ENCODE assay signal across 16 cellular contexts in the genomic region with DNA sequence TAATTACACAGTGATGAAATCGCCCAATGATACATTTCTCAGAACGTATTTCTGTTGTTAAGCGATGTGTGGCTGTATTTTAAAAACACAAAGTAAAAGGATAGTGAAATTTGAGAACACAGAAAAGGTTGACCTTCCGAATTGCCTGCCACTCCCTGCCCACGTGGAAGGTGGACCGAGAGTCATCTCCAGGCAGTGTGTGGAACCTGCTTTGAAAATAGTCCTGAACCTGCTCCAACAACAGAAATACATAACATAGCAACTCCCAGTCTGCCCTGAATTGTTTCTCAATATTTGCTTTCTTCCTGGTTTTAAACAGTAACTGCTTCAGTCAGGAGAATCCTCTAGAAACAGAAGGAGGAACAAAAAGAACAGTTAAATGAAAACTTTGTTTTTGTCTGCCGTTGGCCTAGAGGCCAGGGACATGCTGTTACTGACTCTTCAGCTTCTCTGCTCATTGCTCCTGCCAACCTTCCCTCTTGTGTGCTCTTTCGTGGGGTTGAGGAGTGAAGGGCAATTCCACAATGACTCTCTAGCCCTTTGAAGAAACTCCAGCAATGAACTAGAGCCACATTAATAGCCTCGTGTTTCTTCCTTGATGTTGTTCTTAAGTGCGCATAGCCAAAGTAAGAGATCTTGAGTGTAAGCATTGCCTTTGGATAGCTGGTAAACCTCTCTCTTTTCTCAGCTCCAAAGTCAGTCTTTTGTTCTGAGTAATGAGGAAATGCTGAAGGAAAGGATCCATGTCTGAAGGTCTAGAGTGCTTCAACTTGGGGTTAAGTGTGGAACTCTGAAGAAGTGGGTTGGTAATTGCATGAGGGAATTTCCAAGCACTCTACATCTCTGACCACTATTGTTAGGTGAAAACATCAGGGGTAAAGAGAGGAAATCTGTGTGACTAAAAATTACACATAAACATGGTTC.
A peak's percentile ranks its signal among the peaks of the same experiment; 100 is the strongest.
DNase-seq lines count a peak whose midpoint lies in the region; ATAC-seq, FAIRE-seq and TF ChIP-seq lines count a peak whose summit lies in the region.
"Had no signal": no experiment of that assay in that cellular context is flagged by ENCODE, and none has a peak within 500 bp of the region (broad histone marks: within the 10 kb centered on the region; RNA-seq: fewer than 3 reads in every experiment).

No MANE protein-coding gene starts in this region.

- no peak overlapping the region for H2AFZ ChIP-seq in HepG2 (ENCODE audit: low read length)
- H2AFZ ChIP-seq in neural progenitor cell (replicated peaks) = peak overlapping the region; percentile 26

- intact Hi-C loops in right lobe of liver (cut with DNase I) (no loop called here), HepG2 (cut with micrococcal nuclease; ENCODE audit: unreplicated experiment) (no loop called here), ascending aorta (cut with DNase I) (no loop called here)
- intact Hi-C loops in dendritic cell treated with granulocyte-macrophage colony-stimulating factor and Interleukin-4, amounts not matched to agents 40 ng/mL and 50 ng/mL, for 4 days (cut with micrococcal nuclease) = no loop called here

- peaks cover 8% of the 10 kb centered on the region for H3K27me3 Mint-ChIP-seq in dendritic cell treated with granulocyte-macrophage colony-stimulating factor and Interleukin-4, amounts not matched to agents 40 ng/mL and 50 ng/mL, for 4 days
- H3K27me3 Mint-ChIP-seq in neural progenitor cell (ENCODE audit: insufficient read depth, low read depth) = peaks cover 4% of the 10 kb centered on the region

- peaks cover 37% of the 10 kb centered on the region for H3K4me1 Mint-ChIP-seq in dendritic cell treated with granulocyte-macrophage colony-stimulating factor and Interleukin-4, amounts not matched to agents 40 ng/mL and 50 ng/mL, for 4 days (ENCODE audit: low read depth)
- peaks cover 14% of the 10 kb centered on the region for H3K4me1 Mint-ChIP-seq in neural progenitor cell
- H3K4me1 Mint-ChIP-seq: CD4-positive, alpha-beta memory T cell had no signal

- H3F3A ChIP-seq in neural progenitor cell (ENCODE audit: low read depth) = no peaks in the 10 kb centered on the region

- H3K9me3 ChIP-seq in right lobe of liver = no peaks in the 10 kb centered on the region
- H3K9me3 ChIP-seq in HepG2 (ENCODE audit: low read length) = no peaks in the 10 kb centered on the region
- no peaks in the 10 kb centered on the region for H3K9me3 ChIP-seq in neural progenitor cell (ENCODE audit: low read depth)
- H3K9me3 ChIP-seq in ascending aorta = no peaks in the 10 kb centered on the region

- FAIRE-seq in HepG2 (lab: Jason Lieb, UNC) (no peak), GM19239 (lab: Jason Lieb, UNC) (no peak)

- H3K36me3 ChIP-seq in right lobe of liver (no peaks in the 10 kb centered on the region), HepG2 (replicated peaks in 1 of 2; ENCODE audit: control insufficient read depth in 1 of 2, insufficient read depth in 2 of 2, low read length in 2 of 2) (no peaks in the 10 kb centered on the region), neural progenitor cell (no peaks in the 10 kb centered on the region), ascending aorta (no peaks in the 10 kb centered on the region)

- H3K4me2 ChIP-seq in HepG2 (ENCODE audit: low read depth, low read length) (no peak overlapping the region), neural progenitor cell (no peak overlapping the region)

- H3K79me2 ChIP-seq in HepG2 (ENCODE audit: insufficient read depth, low read length) = no peaks in the 10 kb centered on the region
- no peaks in the 10 kb centered on the region for H3K79me2 ChIP-seq in neural progenitor cell (ENCODE audit: low read depth)

- TF ChIP-seq RAD21 in HepG2 (CRISPR knock-in tag; IDR thresholded peaks at IDR 0.05) = no peak

- H3K27ac Mint-ChIP-seq in dendritic cell treated with granulocyte-macrophage colony-stimulating factor and Interleukin-4, amounts not matched to agents 40 ng/mL and 50 ng/mL, for 4 days = peak overlapping the region; percentile 86
- no peak overlapping the region for H3K27ac Mint-ChIP-seq in neural progenitor cell
- H3K27ac Mint-ChIP-seq: CD4-positive, alpha-beta memory T cell had no signal

- H4K20me1 ChIP-seq in HepG2 (ENCODE audit: insufficient read depth, low read length) (no peaks in the 10 kb centered on the region), neural progenitor cell (ENCODE audit: low read depth) (no peaks in the 10 kb centered on the region)

- TF ChIP-seq CTCF in right lobe of liver (IDR thresholded peaks at IDR 0.05) = no peak
- TF ChIP-seq CTCF in HepG2 (CRISPR knock-in tag; IDR thresholded peaks at IDR 0.05) = no peak
- TF ChIP-seq CTCF in neural progenitor cell (IDR thresholded peaks at IDR 0.05) = no peak
- TF ChIP-seq CTCF in ascending aorta (IDR thresholded peaks at IDR 0.05) = no peak

- H3K27ac ChIP-seq in right lobe of liver = no peak overlapping the region
- no peak overlapping the region for H3K27ac ChIP-seq in HepG2 (ENCODE audit: extremely low read length, insufficient read depth, low read length)
- no peak overlapping the region for H3K27ac ChIP-seq in neural progenitor cell
- H3K27ac ChIP-seq in ascending aorta = no peak overlapping the region

- WGBS in right lobe of liver (ENCODE audit: insufficient coverage, low coverage, low lambda C conversion rate, missing lambda C conversion rate) = 42% methylated on average over 10 of the region's 10 CpGs
- whole genome bisulfite sequencing in HepG2 (ENCODE audit: low lambda C conversion rate) = 11% methylated on average over 10 of the region's 10 CpGs

- CTCF ChIA-PET in HepG2 (lab: Yijun Ruan, JAX; ENCODE audit: low intra/inter-chr PET ratio, low total read pairs) = no interaction called here

- no peak overlapping the region for H3K4me3 ChIP-seq in right lobe of liver
- no peak overlapping the region for H3K4me3 ChIP-seq in HepG2 (replicated peaks in 1 of 3; ENCODE audit: insufficient read depth in 1 of 3, low read depth in 2 of 3, low read length in 3 of 3)
- H3K4me3 ChIP-seq in neural progenitor cell = no peak overlapping the region
- H3K4me3 ChIP-seq in ascending aorta = no peak overlapping the region

- H3K27me3 ChIP-seq in right lobe of liver = no peaks in the 10 kb centered on the region
- no peaks in the 10 kb centered on the region for H3K27me3 ChIP-seq in HepG2 (ENCODE audit: control insufficient read depth in 1 of 2, insufficient read depth in 2 of 2, low read length in 2 of 2)
- no peaks in the 10 kb centered on the region for H3K27me3 ChIP-seq in neural progenitor cell
- no peaks in the 10 kb centered on the region for H3K27me3 ChIP-seq in ascending aorta

- no TSS peak for BruUV-seq in HepG2 (replicated peaks; lab: Mats Ljungman, UMichigan)

- in situ Hi-C loops in HepG2 (cut with HindIII; ENCODE audit: extremely low pct_ligation_motif_present, low pct_unique_long_range_greater_than_20kb) = no loop called here

- H3K9ac ChIP-seq in HepG2 (ENCODE audit: insufficient read depth, low read depth, low read length) = no peak overlapping the region
- H3K9ac ChIP-seq in neural progenitor cell = no peak overlapping the region

- no peaks in the 10 kb centered on the region for H3K36me3 Mint-ChIP-seq in dendritic cell treated with granulocyte-macrophage colony-stimulating factor and Interleukin-4, amounts not matched to agents 40 ng/mL and 50 ng/mL, for 4 days (ENCODE audit: low read depth)
- H3K36me3 Mint-ChIP-seq in neural progenitor cell = no peaks in the 10 kb centered on the region
- H3K36me3 Mint-ChIP-seq: CD4-positive, alpha-beta memory T cell had no signal

- no peaks in the 10 kb centered on the region for H3K9me3 Mint-ChIP-seq in dendritic cell treated with granulocyte-macrophage colony-stimulating factor and Interleukin-4, amounts not matched to agents 40 ng/mL and 50 ng/mL, for 4 days
- H3K9me3 Mint-ChIP-seq in neural progenitor cell = no peaks in the 10 kb centered on the region
- H3K9me3 Mint-ChIP-seq: CD4-positive, alpha-beta memory T cell had no signal

- no peak for TF ChIP-seq POLR2A in right lobe of liver (IDR thresholded peaks at IDR 0.05)
- no peak for TF ChIP-seq POLR2A in HepG2 (IDR thresholded peaks at IDR 0.05; ENCODE audit: insufficient read depth in 1 of 2, low read depth in 2 of 2, low read length in 2 of 2)

- POLR2A ChIA-PET in HepG2 (lab: Yijun Ruan, JAX) = no interaction called here

- H3K4me1 ChIP-seq in right lobe of liver (no peaks in the 10 kb centered on the region), HepG2 (ENCODE audit: insufficient read depth, low read length) (no peaks in the 10 kb centered on the region), neural progenitor cell (no peaks in the 10 kb centered on the region), ascending aorta (no peaks in the 10 kb centered on the region)

- TF ChIP-seq EP300 in HepG2 (IDR thresholded peaks at IDR 0.05; ENCODE audit: low read depth in 2 of 2, low read length in 2 of 2) = no peak
- TF ChIP-seq EP300 in HepG2 (CRISPR knock-in tag; IDR thresholded peaks at IDR 0.05; ENCODE audit: borderline replicate concordance) = no peak

- DNase-seq in right lobe of liver = no peak
- no peak for DNase-seq in HepG2 (ENCODE audit: low spot score)
- DNase-seq in neural progenitor cell (ENCODE audit: low spot score) = no peak
- no peak for DNase-seq in GM19239 (ENCODE audit: insufficient read length, low spot score)
- no peak for DNase-seq in glomerular visceral epithelial cell (ENCODE audit: extremely low spot score)
- DNase-seq in ascending aorta (ENCODE audit: low spot score in 2 of 2) = no peak
- DNase-seq: AML-193; CD4-positive, alpha-beta memory T cell; HCEC 1CT; IMR-90; NCI-H1048; NCI-H146; NCI-H2107; NCI-H345; PC-3 had no signal

- ATAC-seq in right lobe of liver (peak in 3 of 4 donors; percentile 29 to 58 (median 36)), HepG2 (no peak)
- ATAC-seq: PC-3 had no signal

- no peak overlapping the region for H3K4me3 Mint-ChIP-seq in dendritic cell treated with granulocyte-macrophage colony-stimulating factor and Interleukin-4, amounts not matched to agents 40 ng/mL and 50 ng/mL, for 4 days
- H3K4me3 Mint-ChIP-seq in neural progenitor cell = no peak overlapping the region
- H3K4me3 Mint-ChIP-seq: CD4-positive, alpha-beta memory T cell had no signal

TF ChIP-seq in HepG2, 621 proteins besides CTCF, POLR2A, EP300 and RAD21 (continues in another document):
- TF ChIP-seq, protein P1, sequence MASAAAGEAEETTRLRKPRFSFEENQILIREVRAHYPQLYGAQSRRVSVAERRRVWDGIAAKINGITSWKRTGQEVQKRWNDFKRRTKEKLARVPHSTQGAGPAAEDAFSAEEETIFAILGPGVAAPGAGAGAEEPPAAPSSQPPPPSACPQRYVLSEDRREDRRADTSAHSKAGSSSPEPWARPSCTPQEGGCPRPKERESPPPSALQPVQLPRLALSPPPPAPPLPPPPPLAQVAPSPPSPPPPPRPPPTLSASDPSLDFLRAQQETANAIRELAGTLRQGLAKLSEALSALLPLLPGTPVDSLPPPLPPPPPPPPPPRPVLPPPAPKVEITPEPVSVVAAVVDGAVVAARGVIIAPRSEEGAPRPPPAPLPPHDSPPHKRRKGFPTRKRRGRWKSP (CRISPR knock-in tag; IDR thresholded peaks at IDR 0.05) = no peak
- TF ChIP-seq SALL1 (CRISPR knock-in tag; IDR thresholded peaks at IDR 0.05) (no peak), RFX1 (IDR thresholded peaks at IDR 0.05) (no peak), GATA4 (IDR thresholded peaks at IDR 0.05; ENCODE audit: borderline replicate concordance, low read depth) (no peak)
